22 cellular contexts compared by ENCODE assay signal in genomic region chr18:5955861-5956260, GRCh38.
"Had no signal": no experiment of that assay in that cellular context is flagged by ENCODE, and none has a peak within 500 bp of the region (broad histone marks: within the 10 kb centered on the region; RNA-seq: fewer than 3 reads in every experiment).

No MANE protein-coding gene starts in this region.

- FAIRE-seq: endothelial cell of umbilical vein, kidney had no signal

- DNase-seq: colonic mucosa; dermis blood vessel endothelial cell; endodermal cell; erythroblast; gastrocnemius medialis; glutamatergic neuron; immature natural killer cell; kidney; left cardiac atrium; left ventricle myocardium inferior; lower lobe of right lung; midbrain; psoas muscle; retina; stimulated activated CD4-positive, alpha-beta T cell treated with anti-CD3 and anti-CD28 coated beads, Interleukin-2, amount 100 ng/mL, for 24 hours; stimulated activated naive CD4-positive, alpha-beta T cell; stomach; substantia nigra; transverse colon had no signal

- ATAC-seq: gastrocnemius medialis; left cardiac atrium; lower lobe of right lung; natural killer cell treated with Interleukin-12 subunit alpha and Interleukin-12 subunit beta and Interleukin-15 and Interleukin-18, amount 100 ng/mL, for 72 hours; psoas muscle; sciatic nerve had no signal
